ENCODE assay signal across 8 cellular contexts in the genomic region with DNA sequence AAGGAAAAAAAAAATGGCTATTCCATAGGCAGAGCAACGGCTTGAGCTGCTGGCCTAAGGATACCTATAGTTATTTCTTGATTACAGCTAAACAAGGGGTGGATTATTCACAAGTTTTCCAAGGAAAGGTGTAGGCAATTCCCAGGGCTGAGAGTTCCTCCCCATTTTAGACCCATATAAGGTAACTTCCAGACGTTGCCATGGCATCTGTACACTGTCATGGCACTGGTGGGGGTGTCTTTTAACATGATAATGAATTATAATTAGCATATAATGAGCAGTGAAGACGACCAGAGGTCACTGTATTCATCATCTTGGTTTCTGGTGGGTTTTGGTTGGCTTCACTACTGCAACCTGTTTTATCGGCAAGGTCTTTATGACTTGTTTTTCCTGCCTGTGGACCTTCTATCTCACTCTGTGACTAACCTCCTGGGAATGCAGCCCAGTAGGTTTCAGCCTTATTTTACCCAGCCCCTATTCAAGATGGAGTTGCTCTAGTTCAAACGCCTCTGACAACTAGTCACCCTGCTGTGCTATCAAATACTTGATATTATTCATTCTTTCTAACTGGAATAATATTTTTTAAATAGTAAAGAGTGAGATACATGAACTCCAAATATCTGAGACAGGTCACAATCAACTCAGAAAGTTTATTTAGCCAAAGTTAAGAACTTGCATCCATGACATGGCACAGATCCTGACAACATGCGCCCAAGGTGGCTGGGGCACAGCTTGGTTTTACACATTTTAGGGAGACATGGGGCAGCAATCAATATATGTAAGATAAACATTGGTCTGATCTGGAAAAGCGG. TPM values are rescaled to one million over a fixed set of nuclear protein-coding genes. Genes with fewer than 3 reads are reported as not detected.
DNase-seq lines count a peak whose midpoint lies in the region; ATAC-seq and TF ChIP-seq lines count a peak whose summit lies in the region.

No MANE protein-coding gene starts in this region.

- H3K4ac ChIP-seq in mesendoderm (ENCODE audit: low read depth, low read length), result no peak overlapping the region

- TF ChIP-seq CTCF in AG04449 (IDR thresholded peaks at IDR 0.05; ENCODE audit: insufficient read depth, low read length, missing control alignments), result no peak
- no peak for TF ChIP-seq CTCF in brain microvascular endothelial cell (IDR thresholded peaks at IDR 0.05; ENCODE audit: low read depth, low read length, missing control alignments)

- no peak for DNase-seq in AG04449 (ENCODE audit: low read depth, low spot score)
- peak; percentile 56 for DNase-seq in brain microvascular endothelial cell
- DNase-seq in mesendoderm, result peak; percentile 97
- DNase-seq in NCI-H1105 treated with DMSO at 0.1 percent for 48 hours (lab: John Stamatoyannopoulos, UW), result no peak

- H3K27me3 ChIP-seq in brain microvascular endothelial cell (replicated peaks) (no peaks in the 10 kb centered on the region), mesendoderm (ENCODE audit: insufficient read depth, low read length, poor library complexity) (no peaks in the 10 kb centered on the region)

- CTCF ChIA-PET in AG04449 (lab: Yijun Ruan, JAX), result no interaction called here

- peak overlapping the region; percentile 19 for H3K9ac ChIP-seq in mesendoderm (ENCODE audit: low read length)

- no peak overlapping the region for H2BK120ac ChIP-seq in mesendoderm (ENCODE audit: low read depth, low read length)

- H3K23ac ChIP-seq in mesendoderm (ENCODE audit: low read length), result no peak overlapping the region

- no peaks in the 10 kb centered on the region for H3K4me1 ChIP-seq in mesendoderm (ENCODE audit: control insufficient read depth, low read depth, low read length)

- H3K79me1 ChIP-seq in mesendoderm (ENCODE audit: low read length), result no peaks in the 10 kb centered on the region

- no peaks in the 10 kb centered on the region for H3K79me2 ChIP-seq in mesendoderm (ENCODE audit: control insufficient read depth, insufficient read depth, low read length)

- H3K36me3 ChIP-seq in brain microvascular endothelial cell (replicated peaks) (no peaks in the 10 kb centered on the region), mesendoderm (ENCODE audit: control insufficient read depth, insufficient read depth, low read length) (no peaks in the 10 kb centered on the region)

- peak overlapping the region; percentile 23 for H2BK5ac ChIP-seq in mesendoderm (ENCODE audit: low read length)

- H3K4me2 ChIP-seq in mesendoderm (ENCODE audit: low read length), result peak overlapping the region; percentile 12

- H4K8ac ChIP-seq in mesendoderm (ENCODE audit: low read depth, low read length), result no peak overlapping the region

- POLR2A ChIA-PET in AG04449 (lab: Yijun Ruan, JAX), result no interaction called here

- no peak overlapping the region for H3K18ac ChIP-seq in mesendoderm (ENCODE audit: low read length)

- H4K5ac ChIP-seq in mesendoderm (ENCODE audit: low read length), result no peak overlapping the region

- 0 out of 2 replicates have a peak, but pooled peaks have one; percentile 30 for TF ChIP-seq EP300 in Ishikawa (IDR thresholded peaks at IDR 0.05; ENCODE audit: borderline replicate concordance)

- peak overlapping the region; percentile 47 for H3K56ac ChIP-seq in mesendoderm (ENCODE audit: low read length)

- ATAC-seq in HG02885 (IDR thresholded peaks at IDR 0.05; ENCODE audit: poor library complexity, unreplicated experiment) (no peak), GM21619 (IDR thresholded peaks at IDR 0.05; ENCODE audit: unreplicated experiment) (no peak), GM18858 (IDR thresholded peaks at IDR 0.05; ENCODE audit: unreplicated experiment) (no peak)

- in situ Hi-C loops in brain microvascular endothelial cell (cut with HindIII; ENCODE audit: low pct_ligation_motif_present, low sequenced_read_pairs), result no loop called here

- no CpG with 5 or more reads among the region's 7 CpGs for WGBS in mesendoderm (ENCODE audit: extremely low coverage, insufficient coverage, low lambda C conversion rate)

- H2BK15ac ChIP-seq in mesendoderm (replicated peaks; ENCODE audit: low read depth), result no peak overlapping the region

- no peak for TF ChIP-seq RAD21 in Ishikawa (IDR thresholded peaks at IDR 0.05; ENCODE audit: low read depth)

- no peak overlapping the region for H3K27ac ChIP-seq in brain microvascular endothelial cell
- H3K27ac ChIP-seq in mesendoderm (ENCODE audit: low read depth, low read length), result peak overlapping the region; percentile 20

- no peak overlapping the region for H2AK5ac ChIP-seq in mesendoderm (ENCODE audit: low read length)

- peak overlapping the region; percentile 84 for H3K4me3 ChIP-seq in AG04449 (ENCODE audit: low read depth, low read length)
- peak overlapping the region; percentile 79 for H3K4me3 ChIP-seq in brain microvascular endothelial cell (ENCODE audit: low read depth, low read length)
- H3K4me3 ChIP-seq in mesendoderm (ENCODE audit: low read length), result no peak overlapping the region

TF ChIP-seq in Ishikawa, 13 proteins besides CTCF, POLR2A, EP300 and RAD21:
- TF ChIP-seq EGR1 (IDR thresholded peaks at IDR 0.05) (no peak), YY1 (IDR thresholded peaks at IDR 0.05; ENCODE audit: low read depth) (peak; percentile 70), FOXM1 (IDR thresholded peaks at IDR 0.05; ENCODE audit: borderline replicate concordance, low read depth) (peak; percentile 24; the same call in 1 of the 2 replicates), TAF1 (IDR thresholded peaks at IDR 0.05; ENCODE audit: low read depth) (no peak), TEAD4 (IDR thresholded peaks at IDR 0.05) (peak; percentile 81), TCF12 (IDR thresholded peaks at IDR 0.05; ENCODE audit: low read depth) (0 out of 2 replicates have a peak, but pooled peaks have one; percentile 34)
- TF ChIP-seq, protein P1, sequence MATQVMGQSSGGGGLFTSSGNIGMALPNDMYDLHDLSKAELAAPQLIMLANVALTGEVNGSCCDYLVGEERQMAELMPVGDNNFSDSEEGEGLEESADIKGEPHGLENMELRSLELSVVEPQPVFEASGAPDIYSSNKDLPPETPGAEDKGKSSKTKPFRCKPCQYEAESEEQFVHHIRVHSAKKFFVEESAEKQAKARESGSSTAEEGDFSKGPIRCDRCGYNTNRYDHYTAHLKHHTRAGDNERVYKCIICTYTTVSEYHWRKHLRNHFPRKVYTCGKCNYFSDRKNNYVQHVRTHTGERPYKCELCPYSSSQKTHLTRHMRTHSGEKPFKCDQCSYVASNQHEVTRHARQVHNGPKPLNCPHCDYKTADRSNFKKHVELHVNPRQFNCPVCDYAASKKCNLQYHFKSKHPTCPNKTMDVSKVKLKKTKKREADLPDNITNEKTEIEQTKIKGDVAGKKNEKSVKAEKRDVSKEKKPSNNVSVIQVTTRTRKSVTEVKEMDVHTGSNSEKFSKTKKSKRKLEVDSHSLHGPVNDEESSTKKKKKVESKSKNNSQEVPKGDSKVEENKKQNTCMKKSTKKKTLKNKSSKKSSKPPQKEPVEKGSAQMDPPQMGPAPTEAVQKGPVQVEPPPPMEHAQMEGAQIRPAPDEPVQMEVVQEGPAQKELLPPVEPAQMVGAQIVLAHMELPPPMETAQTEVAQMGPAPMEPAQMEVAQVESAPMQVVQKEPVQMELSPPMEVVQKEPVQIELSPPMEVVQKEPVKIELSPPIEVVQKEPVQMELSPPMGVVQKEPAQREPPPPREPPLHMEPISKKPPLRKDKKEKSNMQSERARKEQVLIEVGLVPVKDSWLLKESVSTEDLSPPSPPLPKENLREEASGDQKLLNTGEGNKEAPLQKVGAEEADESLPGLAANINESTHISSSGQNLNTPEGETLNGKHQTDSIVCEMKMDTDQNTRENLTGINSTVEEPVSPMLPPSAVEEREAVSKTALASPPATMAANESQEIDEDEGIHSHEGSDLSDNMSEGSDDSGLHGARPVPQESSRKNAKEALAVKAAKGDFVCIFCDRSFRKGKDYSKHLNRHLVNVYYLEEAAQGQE (IDR thresholded peaks at IDR 0.05; ENCODE audit: low read depth), result no peak
TF ChIP-seq in Ishikawa: peak in this region for 4.

RNA-seq across cellular contexts. Expression of a gene that starts 1.4 kb away (rescaled TPM):
- 13.7 TPM for polyA plus RNA-seq in mesendoderm (2013, experiment 1 of 2)
- polyA plus RNA-seq in mesendoderm (2013, experiment 2 of 2), result 14.5 TPM

RNA-seq across cellular contexts. Expression of a gene that starts 42.7 kb away (rescaled TPM):
- not detected for polyA plus RNA-seq in mesendoderm (2013, experiment 1 of 2)
- polyA plus RNA-seq in mesendoderm (2013, experiment 2 of 2), result not detected

Comparison
In these comparisons a context has a peak if more than half of its experiments do, and no peak if none do; other contexts are left out.
1. DNase-seq: peak in brain microvascular endothelial cell (single experiment) and mesendoderm (single experiment); none in AG04449 (single experiment) and NCI-H1105 treated with DMSO at 0.1 percent for 48 hours (single experiment).